In genomic region chr13:42594577-42595571, GRCh38 we compare ENCODE assay signal across 8 cellular contexts. TPM values are rescaled to one million over a fixed set of nuclear protein-coding genes. Genes with fewer than 3 reads are reported as not detected.
A peak's percentile ranks its signal among the peaks of the same experiment; 100 is the strongest.
DNase-seq lines count a peak whose midpoint lies in the region; ATAC-seq and TF ChIP-seq lines count a peak whose summit lies in the region.

No MANE protein-coding gene starts in this region.

- no peaks in the 10 kb centered on the region for H3K27me3 ChIP-seq in RWPE2 (ENCODE audit: insufficient read depth, poor library complexity, severe bottlenecking)
- peaks cover 0 to 2% (median 0%) of the 10 kb centered on the region in 3 donors for H3K27me3 ChIP-seq in psoas muscle (ENCODE audit: insufficient read depth in 3 of 3, low read length in 2 of 3)

- H3K36me3 Mint-ChIP-seq in activated naive CD4-positive, alpha-beta T cell treated with anti-CD3 and anti-CD28 coated beads, Interleukin-2, amount 50 U/mL, for 72 hours = no peaks in the 10 kb centered on the region

- no peaks in the 10 kb centered on the region for H3K9me3 Mint-ChIP-seq in activated naive CD4-positive, alpha-beta T cell treated with anti-CD3 and anti-CD28 coated beads, Interleukin-2, amount 50 U/mL, for 72 hours

- ATAC-seq in RWPE2 (ENCODE audit: low read depth) = peak; percentile 48
- peak; percentile 44 to 56 for ATAC-seq in activated naive CD4-positive, alpha-beta T cell treated with anti-CD3 and anti-CD28 coated beads, Interleukin-2, amount 50 U/mL, for 72 hours
- peak; percentile 85 for ATAC-seq in Right ventricle myocardium superior (ENCODE audit: poor library complexity)
- peak; percentile 39 to 83 (median 54) for ATAC-seq in psoas muscle
- no peak for ATAC-seq in HG03520 (IDR thresholded peaks at IDR 0.05; ENCODE audit: unreplicated experiment)

- H3K27ac ChIP-seq in 22Rv1 = no peak overlapping the region
- H3K27ac ChIP-seq in RWPE2 (ENCODE audit: poor library complexity, severe bottlenecking) = no peak overlapping the region
- no peak overlapping the region for H3K27ac ChIP-seq in psoas muscle

- TF ChIP-seq CTCF in 22Rv1 (IDR thresholded peaks at IDR 0.05) = peak; percentile 89
- TF ChIP-seq CTCF in GM12872 (IDR thresholded peaks at IDR 0.05; ENCODE audit: insufficient read depth, low read depth, low read length) = peak; percentile 67
- TF ChIP-seq CTCF in LNCaP clone FGC (IDR thresholded peaks at IDR 0.05; ENCODE audit: control insufficient read depth, extremely low read depth, insufficient read depth) = peak; percentile 70
- TF ChIP-seq CTCF in RWPE2 (IDR thresholded peaks at IDR 0.05; ENCODE audit: poor library complexity, severe bottlenecking) = peak; percentile 83
- peak; percentile 82 for TF ChIP-seq CTCF in psoas muscle (IDR thresholded peaks at IDR 0.05)

- H3K4me1 ChIP-seq in RWPE2 (ENCODE audit: insufficient read depth, poor library complexity, severe bottlenecking) = peaks cover 4% of the 10 kb centered on the region
- no peaks in the 10 kb centered on the region for H3K4me1 ChIP-seq in psoas muscle

- intact Hi-C loops in Right ventricle myocardium superior (cut with DNase I) = loop anchor here (10.0 kb wide), 1 partner anchor 1280 kb away; the partner anchor contains the start of genes CCDC122 and LACC1
- intact Hi-C loops in psoas muscle (cut with DNase I) = loop anchor here in 1 of 2 donors (5.0 to 10.0 kb wide), 2 partner anchors 1210 to 1277 kb away; no protein-coding TSS in a partner anchor

- WGBS in psoas muscle, 3 donors = 25 to 27% (median 25%) methylated on average over 10 of the region's 10 CpGs

- no peaks in the 10 kb centered on the region for H3K9me3 ChIP-seq in RWPE2 (ENCODE audit: severe bottlenecking)
- H3K9me3 ChIP-seq in psoas muscle = no peaks in the 10 kb centered on the region

- H3K4me3 ChIP-seq in LNCaP clone FGC (ENCODE audit: low read depth, low read length) = no peak overlapping the region
- no peak overlapping the region for H3K4me3 ChIP-seq in RWPE2 (ENCODE audit: severe bottlenecking)
- no peak overlapping the region for H3K4me3 ChIP-seq in psoas muscle

- H3K36me3 ChIP-seq in RWPE2 (ENCODE audit: low read depth) = no peaks in the 10 kb centered on the region
- H3K36me3 ChIP-seq in psoas muscle (ENCODE audit: insufficient read depth in 1 of 2, low read depth in 1 of 2) = no peaks in the 10 kb centered on the region

- peak; percentile 23 for DNase-seq in LNCaP clone FGC (ENCODE audit: low read depth)
- no peak for DNase-seq in RWPE2 (ENCODE audit: low spot score)
- DNase-seq in activated naive CD4-positive, alpha-beta T cell treated with anti-CD3 and anti-CD28 coated beads, Interleukin-2, amount 50 U/mL, for 72 hours (ENCODE audit: low spot score in 2 of 2) = peak in 1 of 2 donors; percentile 59
- DNase-seq in Right ventricle myocardium superior = no peak
- no peak for DNase-seq in psoas muscle

- H3K27ac Mint-ChIP-seq in activated naive CD4-positive, alpha-beta T cell treated with anti-CD3 and anti-CD28 coated beads, Interleukin-2, amount 50 U/mL, for 72 hours = peak overlapping the region in 1 of 2 donors; percentile 36

RNA-seq across cellular contexts. Expression of gene TNFSF11, which starts 20.9 kb away (rescaled TPM):
- total RNA-seq in activated naive CD4-positive, alpha-beta T cell treated with anti-CD3 and anti-CD28 coated beads, Interleukin-2, amount 50 U/mL, for 72 hours = under 1 TPM; 0.32 to 0.37 TPM
- total RNA-seq in Right ventricle myocardium superior (not detected), psoas muscle (not detected)
- not detected for polyA plus RNA-seq in psoas muscle
